ENCODE assay signal across 9 cellular contexts in the genomic region with DNA sequence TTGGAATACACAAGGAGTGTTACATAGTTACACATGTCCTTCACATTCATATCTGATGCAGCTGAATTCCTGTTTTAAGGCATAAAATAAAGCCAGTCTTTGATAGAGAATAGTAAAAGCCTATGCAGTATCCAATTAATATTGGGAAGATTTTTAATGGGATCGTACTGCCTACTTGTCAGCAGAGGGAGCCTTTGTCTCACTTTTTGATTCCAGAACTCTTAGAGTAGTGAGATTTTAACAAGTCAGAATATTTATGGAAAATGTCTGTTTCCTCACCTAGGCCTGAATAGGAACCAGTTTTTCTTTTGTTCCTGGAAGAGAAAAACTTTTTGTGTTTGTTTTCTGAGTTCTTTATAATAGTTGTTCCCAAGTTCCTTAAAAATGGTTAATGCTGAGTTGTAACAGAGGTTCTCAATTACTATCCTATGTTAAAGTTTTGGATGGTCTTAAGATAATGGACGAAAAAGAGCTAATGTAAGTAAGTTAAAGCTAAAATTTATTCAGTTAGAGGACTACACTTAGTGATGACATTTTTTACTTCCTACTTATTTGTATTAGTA.
DNase-seq lines count a peak whose midpoint lies in the region; ATAC-seq, FAIRE-seq and TF ChIP-seq lines count a peak whose summit lies in the region.
"Had no signal": no experiment of that assay in that cellular context is flagged by ENCODE, and none has a peak within 500 bp of the region (broad histone marks: within the 10 kb centered on the region; RNA-seq: fewer than 3 reads in every experiment).

No MANE protein-coding gene starts in this region.

- in situ Hi-C loops in GM23248 (cut with MboI) (loop anchor here (25.0 kb wide), 1 partner anchor 694 kb away; no protein-coding TSS in a partner anchor), K562 (cut with MboI) (loop anchor here (10.0 kb wide), 1 partner anchor 691 kb away; no protein-coding TSS in a partner anchor)

- POLR2A ChIA-PET in AG04450 (lab: Yijun Ruan, JAX) (no interaction called here), K562 (lab: Yijun Ruan, JAX) (no interaction called here)

- H2AFZ ChIP-seq in GM23248 (no peak overlapping the region), K562 (ENCODE audit: low read depth, low read length) (no peak overlapping the region)

- no peaks in the 10 kb centered on the region for H3K9me2 ChIP-seq in GM23248 (ENCODE audit: insufficient read depth)

- CTCF ChIA-PET in AG04450 (lab: Charles Lee) = interaction anchor here (0.5 to 2.7 kb wide), 64 partner anchors 8 to 1077 kb away, joined by 3 to 64 read pairs (median 4); no protein-coding TSS in a partner anchor
- CTCF ChIA-PET in K562 (lab: Yijun Ruan, JAX; ENCODE audit: low intra/inter-chr PET ratio) = interaction anchor here (0.5 to 1.4 kb wide), 3 partner anchors 58 to 690 kb away, joined by 3 to 4 read pairs (median 3); no protein-coding TSS in a partner anchor

- no peaks in the 10 kb centered on the region for H3K9me1 ChIP-seq in K562 (ENCODE audit: control insufficient read depth, insufficient read depth, low read length)

- no peak overlapping the region for H3K27ac Mint-ChIP-seq in stimulated activated effector memory CD8-positive, alpha-beta T cell treated with anti-CD3 and anti-CD28 coated beads, Interleukin-12 subunit alpha, Interleukin-12 subunit beta, amount 100 ng/mL, for 72 hours
- H3K27ac Mint-ChIP-seq: activated naive CD8-positive, alpha-beta T cell had no signal

- H3K9me3 ChIP-seq in AG04450 (ENCODE audit: control insufficient read depth, insufficient read depth, low read length) (no peaks in the 10 kb centered on the region), GM23248 (ENCODE audit: low read depth) (no peaks in the 10 kb centered on the region), K562 (replicated peaks; ENCODE audit: control insufficient read depth, insufficient read depth, low read depth, low read length) (no peaks in the 10 kb centered on the region)

- TF ChIP-seq EP300 in K562 (IDR thresholded peaks at IDR 0.05; ENCODE audit: low read length) = no peak

- H3K4me1 ChIP-seq in GM23248 (ENCODE audit: insufficient read depth) = peaks cover 4% of the 10 kb centered on the region; the same call in 1 of the 2 replicates
- H3K4me1 ChIP-seq in K562 (replicated peaks in 1 of 2; ENCODE audit: control insufficient read depth in 2 of 2, insufficient read depth in 2 of 2, low read length in 2 of 2) = no peaks in the 10 kb centered on the region

- TF ChIP-seq CTCF in AG04450 (IDR thresholded peaks at IDR 0.05; ENCODE audit: low read depth, low read length) = peak; percentile 77
- TF ChIP-seq CTCF in K562 (IDR thresholded peaks at IDR 0.05 in 2 of 3, conservative IDR thresholded peaks at IDR 0.05 in 1 of 3; ENCODE audit: insufficient read depth in 2 of 3, low read depth in 1 of 3, low read length in 3 of 3) = peak in 2 of 3 experiments; percentile 53 to 79; a peak in 4 of 6 replicates
- no peak for TF ChIP-seq CTCF in lower leg skin (IDR thresholded peaks at IDR 0.05)

- H3K9me3 Mint-ChIP-seq in stimulated activated effector memory CD8-positive, alpha-beta T cell treated with anti-CD3 and anti-CD28 coated beads, Interleukin-12 subunit alpha, Interleukin-12 subunit beta, amount 100 ng/mL, for 72 hours = no peaks in the 10 kb centered on the region

- H3K4me3 ChIP-seq in AG04450 (ENCODE audit: low read depth, low read length) (no peak overlapping the region), GM23248 (no peak overlapping the region), K562 (no peak overlapping the region), lower leg skin (ENCODE audit: low read depth, poor library complexity, severe bottlenecking) (no peak overlapping the region)

- TF ChIP-seq RAD21 in K562 (CRISPR knock-in tag; conservative IDR thresholded peaks at IDR 0.05 in 1 of 2, IDR thresholded peaks at IDR 0.05 in 1 of 2) = peak; percentile 66 to 81

- FAIRE-seq in K562 (lab: Jason Lieb, UNC) = peak; percentile 65

- no peak for TF ChIP-seq POLR2A in K562 (conservative IDR thresholded peaks at IDR 0.05)
- TF ChIP-seq POLR2A in lower leg skin (IDR thresholded peaks at IDR 0.05) = no peak

- H3K27me3 ChIP-seq in AG04450 (ENCODE audit: control insufficient read depth, insufficient read depth, low read length) (no peaks in the 10 kb centered on the region), GM23248 (replicated peaks; ENCODE audit: insufficient read depth) (no peaks in the 10 kb centered on the region), K562 (ENCODE audit: control insufficient read depth in 2 of 2, insufficient read depth in 2 of 2, low read length in 2 of 2) (no peaks in the 10 kb centered on the region)

- H3K79me2 ChIP-seq in GM23248 (ENCODE audit: insufficient read depth) = no peaks in the 10 kb centered on the region
- H3K79me2 ChIP-seq in K562 (ENCODE audit: control insufficient read depth, insufficient read depth, low read length) = no peaks in the 10 kb centered on the region

- peak; percentile 84 for ATAC-seq in K562
- ATAC-seq in left colon = peak; percentile 38
- no peak for ATAC-seq in stimulated activated effector memory CD8-positive, alpha-beta T cell treated with anti-CD3 and anti-CD28 coated beads, Interleukin-12 subunit alpha, Interleukin-12 subunit beta, amount 100 ng/mL, for 72 hours

- intact Hi-C loops in K562 (cut with micrococcal nuclease) = loop anchor here (5.0 kb wide), 3 partner anchors 56 to 689 kb away; no protein-coding TSS in a partner anchor
- intact Hi-C loops in left colon (cut with DNase I, micrococcal nuclease) = loop anchor here in 1 of 2 donors (10.0 kb wide), 2 partner anchors 501 to 691 kb away; no protein-coding TSS in a partner anchor
- intact Hi-C loops in lower leg skin (cut with DNase I; ENCODE audit: low total_unique reads) = no loop called here

- no peaks in the 10 kb centered on the region for H3K36me3 ChIP-seq in GM23248 (ENCODE audit: low read depth)
- no peaks in the 10 kb centered on the region for H3K36me3 ChIP-seq in K562 (ENCODE audit: control insufficient read depth, insufficient read depth, low read length)

- H4K20me1 ChIP-seq in GM23248 (ENCODE audit: insufficient read depth) (no peaks in the 10 kb centered on the region), K562 (replicated peaks; ENCODE audit: control insufficient read depth, insufficient read depth, low read length) (no peaks in the 10 kb centered on the region)

- H3K27ac ChIP-seq in AG04450 (ENCODE audit: low read depth, low read length) = no peak overlapping the region
- no peak overlapping the region for H3K27ac ChIP-seq in GM23248
- no peak overlapping the region for H3K27ac ChIP-seq in K562 (ENCODE audit: extremely low read depth, low read depth, low read length)

- no peaks in the 10 kb centered on the region for H3K36me3 Mint-ChIP-seq in stimulated activated effector memory CD8-positive, alpha-beta T cell treated with anti-CD3 and anti-CD28 coated beads, Interleukin-12 subunit alpha, Interleukin-12 subunit beta, amount 100 ng/mL, for 72 hours
- H3K36me3 Mint-ChIP-seq: activated naive CD8-positive, alpha-beta T cell had no signal

- H3F3A ChIP-seq in GM23248 (ENCODE audit: insufficient read depth) = no peaks in the 10 kb centered on the region

- 44 to 46% methylated on average over 2 of the region's 2 CpGs for WGBS in GM23248 (ENCODE audit: low coverage in 1 of 2, low lambda C conversion rate in 2 of 2, missing lambda C conversion rate in 2 of 2), 2 experiments
- WGBS in K562 (ENCODE audit: insufficient coverage, low coverage, missing lambda C conversion rate) = 0% methylated on average over 2 of the region's 2 CpGs
- WGBS in lower leg skin, 2 donors = 45% methylated on average over 2 of the region's 2 CpGs

- no peak overlapping the region for H3K9ac ChIP-seq in GM23248
- H3K9ac ChIP-seq in K562 (ENCODE audit: insufficient read depth in 1 of 2, low read depth in 2 of 2, low read length in 2 of 2) = no peak overlapping the region

- H3K4me2 ChIP-seq in GM23248 (ENCODE audit: unreplicated experiment) = no peak overlapping the region
- no peak overlapping the region for H3K4me2 ChIP-seq in K562 (ENCODE audit: insufficient read depth, low read length)

- H3K4me3 Mint-ChIP-seq in stimulated activated effector memory CD8-positive, alpha-beta T cell treated with anti-CD3 and anti-CD28 coated beads, Interleukin-12 subunit alpha, Interleukin-12 subunit beta, amount 100 ng/mL, for 72 hours = no peak overlapping the region
- H3K4me3 Mint-ChIP-seq: activated naive CD8-positive, alpha-beta T cell had no signal

- no peaks in the 10 kb centered on the region for H3K4me1 Mint-ChIP-seq in stimulated activated effector memory CD8-positive, alpha-beta T cell treated with anti-CD3 and anti-CD28 coated beads, Interleukin-12 subunit alpha, Interleukin-12 subunit beta, amount 100 ng/mL, for 72 hours

- no TSS peak for BruUV-seq in K562 (replicated peaks; lab: Mats Ljungman, UMichigan)

- DNase-seq in AG04450 (ENCODE audit: low read depth, low spot score) (peak; percentile 27), GM23248 (peak; percentile 77), NCI-H2227 (lab: John Stamatoyannopoulos, UW; ENCODE audit: unreplicated experiment) (peak; percentile 10), K562 (ENCODE audit: extremely low read depth in 1 of 4, low spot score in 3 of 4) (peak; percentile 12 to 53 (median 32)), left colon (no peak), lower leg skin (ENCODE audit: low spot score in 2 of 2) (no peak)
- DNase-seq in stimulated activated effector memory CD8-positive, alpha-beta T cell treated with anti-CD3 and anti-CD28 coated beads, Interleukin-12 subunit alpha, Interleukin-12 subunit beta, amount 100 ng/mL, for 72 hours (ENCODE audit: low spot score in 2 of 2) = no peak
- no peak for DNase-seq in activated CD4-positive, alpha-beta T cell treated with anti-CD3 and anti-CD28 coated beads, Interleukin-2, amount 50 U/mL, for 4 hours

TF ChIP-seq in K562, 482 proteins besides CTCF, POLR2A, EP300 and RAD21 (continues in another document):
- TF ChIP-seq ARID3A (IDR thresholded peaks at IDR 0.05; ENCODE audit: borderline replicate concordance, low read depth, low read length) (peak; percentile 23; the same call in 1 of the 2 replicates), CREB1 (IDR thresholded peaks at IDR 0.05) (no peak), CREB1 (CRISPR knock-in tag; IDR thresholded peaks at IDR 0.05) (no peak)

Comparison
In these comparisons a context has a peak if more than half of its experiments do, and no peak if none do; other contexts are left out.
1. DNase-seq: peak in AG04450 (single experiment), GM23248 (single experiment), NCI-H2227 (single experiment) and K562 (4 of 4); none in left colon (0 of 2), stimulated activated effector memory CD8-positive, alpha-beta T cell treated with anti-CD3 and anti-CD28 coated beads, Interleukin-12 subunit alpha, Interleukin-12 subunit beta, amount 100 ng/mL, for 72 hours (0 of 2), lower leg skin (0 of 2) and activated CD4-positive, alpha-beta T cell treated with anti-CD3 and anti-CD28 coated beads, Interleukin-2, amount 50 U/mL, for 4 hours (0 of 2).
2. CTCF ChIP-seq: peak in AG04450 (single experiment) and K562 (2 of 3); none in lower leg skin (0 of 3).